ENCODE assay signal across 8 cellular contexts in genomic region chr16:57045694-57046381, GRCh38. TPM values are rescaled to one million over a fixed set of nuclear protein-coding genes. Genes with fewer than 3 reads are reported as not detected.
DNase-seq lines count a peak whose midpoint lies in the region; ATAC-seq and FAIRE-seq lines count a peak whose summit lies in the region.

No MANE protein-coding gene starts in this region.

- DNase-seq in GM03348 (ENCODE audit: low spot score) (peak; percentile 83), LHCN-M2 (ENCODE audit: low read depth) (peak; percentile 42), frontal cortex (ENCODE audit: low spot score in 2 of 2) (peak; percentile 49 to 82), non-pigmented ciliary epithelial cell (ENCODE audit: low read depth) (peak; percentile 22), COLO668 (lab: John Stamatoyannopoulos, UW; ENCODE audit: unreplicated experiment) (no peak)
- DNase-seq in activated gamma-delta T cell treated with anti-CD3 and anti-CD28 coated beads, Interleukin-2, amount 50 U/mL, for 16 hours (ENCODE audit: low read depth) = peak; percentile 30

- ATAC-seq in activated CD4-positive, CD25-positive, alpha-beta regulatory T cell treated with anti-CD3 and anti-CD28 coated beads, Interleukin-2, amount 50 U/mL, for 24 hours = no peak
- ATAC-seq in GM21423 (IDR thresholded peaks at IDR 0.05; ENCODE audit: unreplicated experiment) = no peak

- no peak for FAIRE-seq in frontal cortex (lab: Jason Lieb, UNC)

RNA-seq across cellular contexts. Expression of gene CPNE2, which starts 46.5 kb away (rescaled TPM):
- total RNA-seq in LHCN-M2 (2014; rRNA removed) (13.7 and 18.6 TPM in 2 replicates), frontal cortex (44.8 TPM)
- 24.8 TPM for polyA plus RNA-seq in LHCN-M2 (2012)

RNA-seq across cellular contexts. Expression of gene NLRC5, which starts 56.5 kb away (rescaled TPM):
- total RNA-seq in LHCN-M2 (2014; rRNA removed) (12.1 and 22.3 TPM in 2 replicates), frontal cortex (0.41 TPM)
- 9.2 TPM for polyA plus RNA-seq in LHCN-M2 (2012)
